In the genomic region with DNA sequence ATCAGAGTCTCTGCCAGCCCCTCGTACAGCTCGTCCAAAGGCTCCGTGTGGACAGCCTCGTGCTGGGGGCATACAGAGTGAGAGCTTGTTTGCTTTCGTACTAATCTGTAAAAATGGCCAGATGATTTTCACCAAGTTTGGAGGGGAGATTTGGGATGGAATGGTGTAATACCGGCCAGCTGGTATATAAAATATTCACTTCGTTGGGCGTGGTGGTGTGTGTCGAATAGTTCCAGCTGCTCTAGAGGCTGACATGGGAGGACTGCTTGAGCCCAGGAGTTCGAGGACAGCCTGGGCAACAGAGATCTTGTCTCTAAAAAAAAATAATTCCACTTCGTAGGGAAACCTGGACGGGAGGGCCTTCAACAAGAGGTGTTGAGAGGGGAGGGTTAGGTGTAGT, we compare ENCODE assay signal across 5 cellular contexts. TPM values are rescaled to one million over a fixed set of nuclear protein-coding genes. Genes with fewer than 3 reads are reported as not detected.
"Had no signal": no experiment of that assay in that cellular context is flagged by ENCODE, and none has a peak within 500 bp of the region (broad histone marks: within the 10 kb centered on the region; RNA-seq: fewer than 3 reads in every experiment).

No MANE protein-coding gene starts in this region.

RNA-seq across cellular contexts. Expression of a gene that starts 9.6 kb away (rescaled TPM):
- total RNA-seq: activated B cell treated with CpG ODN at 0.5 μM for 24 hours, astrocyte, chondrocyte, dermis blood vessel endothelial cell, gastroesophageal sphincter had no signal
